Comparison of ENCODE assay signal across 23 cellular contexts in genomic region chr11:32316232-32316631, GRCh38.
A peak's percentile ranks its signal among the peaks of the same experiment; 100 is the strongest.
DNase-seq lines count a peak whose midpoint lies in the region; ATAC-seq and TF ChIP-seq lines count a peak whose summit lies in the region.
"Had no signal": no experiment of that assay in that cellular context is flagged by ENCODE, and none has a peak within 500 bp of the region (broad histone marks: within the 10 kb centered on the region; RNA-seq: fewer than 3 reads in every experiment).

No MANE protein-coding gene starts in this region.

- H3K27me3 Mint-ChIP-seq in stimulated activated naive B cell treated with anti-CD40 and anti-IgM and Interleukin-4, amounts not matched to agents 10 μg/mL and 1 μg/mL and 100 μg/mL, for 72 hours, result peaks cover 6 to 18% of the 10 kb centered on the region in 2 donors

- H3K4me3 Mint-ChIP-seq in stimulated activated naive B cell treated with anti-CD40 and anti-IgM and Interleukin-4, amounts not matched to agents 10 μg/mL and 1 μg/mL and 100 μg/mL, for 72 hours, result no peak overlapping the region
- H3K4me3 Mint-ChIP-seq: CD4-positive, alpha-beta T cell; H9 had no signal

- no peak for ATAC-seq in HG03457 (IDR thresholded peaks at IDR 0.05; ENCODE audit: unreplicated experiment)
- ATAC-seq in GM18858 (IDR thresholded peaks at IDR 0.05; ENCODE audit: unreplicated experiment), result no peak
- ATAC-seq in stimulated activated naive B cell treated with anti-CD40 and anti-IgM and Interleukin-4, amounts not matched to agents 10 μg/mL and 1 μg/mL and 100 μg/mL, for 72 hours (replicated peaks), result no peak

- H3K27ac ChIP-seq in mesodermal cell (ENCODE audit: low read depth, low read length, severe bottlenecking), result peak overlapping the region; percentile 33
- H3K27ac ChIP-seq: 22Rv1, BLaER1, SJSA1 had no signal

- TF ChIP-seq CTCF in GM20000 (IDR thresholded peaks at IDR 0.05; ENCODE audit: extremely low read depth, missing control alignments) (no peak), Loucy (conservative IDR thresholded peaks at IDR 0.05; ENCODE audit: low read length) (no peak)

- H2AFZ ChIP-seq in Loucy (ENCODE audit: low read length), result no peak overlapping the region

- no peaks in the 10 kb centered on the region for H4K20me1 ChIP-seq in Loucy (ENCODE audit: insufficient read depth, low read length, poor library complexity, severe bottlenecking)
- H4K20me1 ChIP-seq: BLaER1 had no signal

- no peaks in the 10 kb centered on the region for H3K9me3 Mint-ChIP-seq in stimulated activated naive B cell treated with anti-CD40 and anti-IgM and Interleukin-4, amounts not matched to agents 10 μg/mL and 1 μg/mL and 100 μg/mL, for 72 hours
- H3K9me3 Mint-ChIP-seq: CD4-positive, alpha-beta T cell; H9 had no signal

- H3K36me3 Mint-ChIP-seq in stimulated activated naive B cell treated with anti-CD40 and anti-IgM and Interleukin-4, amounts not matched to agents 10 μg/mL and 1 μg/mL and 100 μg/mL, for 72 hours, result no peaks in the 10 kb centered on the region

- peak; percentile 21 for DNase-seq in DMS 273 (lab: John Stamatoyannopoulos, UW; ENCODE audit: unreplicated experiment)
- DNase-seq in DMS 273 treated with DMSO at 0.1 percent for 48 hours (lab: John Stamatoyannopoulos, UW), result no peak
- peak; percentile 40 for DNase-seq in GM20000 (ENCODE audit: low spot score)
- no peak for DNase-seq in stimulated activated naive B cell treated with anti-CD40 and anti-IgM and Interleukin-4, amounts not matched to agents 10 μg/mL and 1 μg/mL and 100 μg/mL, for 72 hours
- DNase-seq: ACHN; Caco-2; CD4-positive, alpha-beta T cell; DMS153; H9; Kasumi-1; MM.1S; NCI-H1048; NCI-H1436; NCI-H1930; NCI-H524 treated with DMSO at 0.1 percent for 48 hours; T-helper 1 cell had no signal

- 100% methylated on average over 1 of the region's 3 CpGs; no CpG with 5 or more reads in 1 of the 2 experiments for WGBS in mesodermal cell (ENCODE audit: insufficient coverage in 2 of 2), 2 experiments

- H3K4me2 ChIP-seq in Loucy (ENCODE audit: low read depth, low read length, poor library complexity, severe bottlenecking), result peak overlapping the region; percentile 33
- H3K4me2 ChIP-seq: BLaER1 had no signal

- H3K9me3 ChIP-seq in Loucy (ENCODE audit: insufficient read depth, low read depth, low read length) (no peaks in the 10 kb centered on the region), mesodermal cell (ENCODE audit: control insufficient read depth, low read length) (no peaks in the 10 kb centered on the region)
- H3K9me3 ChIP-seq: BLaER1, Caco-2, SJSA1 had no signal

- peaks cover 0 to 3% of the 10 kb centered on the region in 2 donors for H3K4me1 Mint-ChIP-seq in stimulated activated naive B cell treated with anti-CD40 and anti-IgM and Interleukin-4, amounts not matched to agents 10 μg/mL and 1 μg/mL and 100 μg/mL, for 72 hours

- no peaks in the 10 kb centered on the region for H3K79me2 ChIP-seq in Loucy (ENCODE audit: insufficient read depth, low read length)

- H3K36me3 ChIP-seq in Loucy (ENCODE audit: insufficient read depth, low read length) (no peaks in the 10 kb centered on the region), mesodermal cell (ENCODE audit: control insufficient read depth, insufficient read depth, low read length) (no peaks in the 10 kb centered on the region)
- H3K36me3 ChIP-seq: BLaER1, SJSA1 had no signal

- no peaks in the 10 kb centered on the region for H3K9me2 ChIP-seq in Loucy (replicated peaks; ENCODE audit: low read depth, low read length)

- 0 out of 2 replicates have a peak, but pooled peaks cover 3% of the 10 kb centered on the region for H3F3A ChIP-seq in Loucy (ENCODE audit: low read depth)

- H3K4me1 ChIP-seq in Loucy (ENCODE audit: insufficient read depth, low read length, poor library complexity, severe bottlenecking) (peaks cover 33% of the 10 kb centered on the region), mesodermal cell (ENCODE audit: control insufficient read depth, insufficient read depth, low read length, poor library complexity, severe bottlenecking) (no peaks in the 10 kb centered on the region)
- H3K4me1 ChIP-seq: Caco-2, SJSA1 had no signal

- H3K27me3 ChIP-seq in Loucy (ENCODE audit: insufficient read depth, low read length, poor library complexity, severe bottlenecking), result no peaks in the 10 kb centered on the region
- H3K27me3 ChIP-seq: BLaER1 had no signal

- H3K4me3 ChIP-seq in Loucy (ENCODE audit: low read length, poor library complexity, severe bottlenecking), result no peak overlapping the region
- no peak overlapping the region for H3K4me3 ChIP-seq in mesodermal cell (ENCODE audit: extremely low read depth, insufficient read depth, low read length, poor library complexity, severe bottlenecking)
- H3K4me3 ChIP-seq: BLaER1, SJSA1 had no signal

- no peak overlapping the region for H3K27ac Mint-ChIP-seq in stimulated activated naive B cell treated with anti-CD40 and anti-IgM and Interleukin-4, amounts not matched to agents 10 μg/mL and 1 μg/mL and 100 μg/mL, for 72 hours
- H3K27ac Mint-ChIP-seq: CD4-positive, alpha-beta T cell; H9 had no signal

- no peak overlapping the region for H3K9ac ChIP-seq in Loucy (ENCODE audit: low read depth, low read length, poor library complexity, severe bottlenecking)
- H3K9ac ChIP-seq: BLaER1 had no signal

Comparison
In these comparisons a context has a peak if more than half of its experiments do, and no peak if none do; other contexts are left out.
1. DNase-seq: peak in DMS 273 (single experiment) and GM20000 (single experiment); none in DMS 273 treated with DMSO at 0.1 percent for 48 hours (single experiment) and stimulated activated naive B cell treated with anti-CD40 and anti-IgM and Interleukin-4, amounts not matched to agents 10 μg/mL and 1 μg/mL and 100 μg/mL, for 72 hours (single experiment).